8 cellular contexts compared by ENCODE assay signal in genomic region chr6:122322824-122323223, GRCh38.
DNase-seq lines count a peak whose midpoint lies in the region; ATAC-seq and TF ChIP-seq lines count a peak whose summit lies in the region.

No MANE protein-coding gene starts in this region.

- in situ Hi-C loops in astrocyte of the cerebellum (cut with HindIII; ENCODE audit: low sequenced_read_pairs), result no loop called here

- H4K8ac ChIP-seq in mesenchymal stem cell (ENCODE audit: low read length), result no peak overlapping the region

- H2AK5ac ChIP-seq in mesenchymal stem cell (ENCODE audit: low read length, severe bottlenecking), result no peak overlapping the region

- ATAC-seq in GM18498 (IDR thresholded peaks at IDR 0.05; ENCODE audit: unreplicated experiment) (peak; percentile 48), GM18520 (IDR thresholded peaks at IDR 0.05; ENCODE audit: unreplicated experiment) (no peak)

- no peak overlapping the region for H2AFZ ChIP-seq in mesenchymal stem cell (ENCODE audit: low read depth, low read length)

- H3K27me3 ChIP-seq in MG63 (no peaks in the 10 kb centered on the region), mesenchymal stem cell (ENCODE audit: control insufficient read depth in 1 of 2, insufficient read depth in 1 of 2, low read length in 2 of 2) (no peaks in the 10 kb centered on the region)

- H3K36me3 ChIP-seq in MG63, result no peaks in the 10 kb centered on the region
- no peaks in the 10 kb centered on the region for H3K36me3 ChIP-seq in mesenchymal stem cell (ENCODE audit: control insufficient read depth in 1 of 2, insufficient read depth in 2 of 2, low read depth in 1 of 2, low read length in 2 of 2)

- H3K79me1 ChIP-seq in mesenchymal stem cell (replicated peaks; ENCODE audit: low read length, poor library complexity, severe bottlenecking), result no peaks in the 10 kb centered on the region

- H3K4me3 ChIP-seq in MG63, result peak overlapping the region; percentile 17
- H3K4me3 ChIP-seq in astrocyte of the cerebellum (ENCODE audit: low read depth, low read length), result peak overlapping the region; percentile 1
- H3K4me3 ChIP-seq in mesenchymal stem cell (ENCODE audit: insufficient read depth in 1 of 2, low read depth in 1 of 2, low read length in 2 of 2), result peak overlapping the region in 1 of 2 experiments; percentile 73

- H4K91ac ChIP-seq in mesenchymal stem cell (ENCODE audit: low read length), result no peak overlapping the region

- H3K9ac ChIP-seq in mesenchymal stem cell (ENCODE audit: low read length), result peak overlapping the region; percentile 69

- no peak overlapping the region for H3K14ac ChIP-seq in mesenchymal stem cell (ENCODE audit: low read length in 2 of 2)

- no peak for DNase-seq in MG63
- DNase-seq in astrocyte of the cerebellum (ENCODE audit: low read depth), result peak; percentile 1
- peak; percentile 68 for DNase-seq in mesenchymal stem cell
- no peak for DNase-seq in GM19238 (ENCODE audit: insufficient read length, low spot score)
- DNase-seq in globus pallidus (ENCODE audit: low spot score), result no peak
- no peak for DNase-seq in SW480 (ENCODE audit: low spot score)

- no peak for TF ChIP-seq CTCF in astrocyte of the cerebellum (IDR thresholded peaks at IDR 0.05; ENCODE audit: low read depth, low read length, missing control alignments)

- H3K27ac ChIP-seq in mesenchymal stem cell (ENCODE audit: low read length, poor library complexity, severe bottlenecking), result no peak overlapping the region

- 8% methylated on average over 2 of the region's 3 CpGs for WGBS in mesenchymal stem cell

- no peaks in the 10 kb centered on the region for H3K4me1 ChIP-seq in mesenchymal stem cell (ENCODE audit: control insufficient read depth, insufficient read depth, low read depth, low read length)

- H2BK120ac ChIP-seq in mesenchymal stem cell (ENCODE audit: low read depth, low read length), result no peak overlapping the region

- H3K9me3 ChIP-seq in MG63 (no peaks in the 10 kb centered on the region), mesenchymal stem cell (ENCODE audit: control insufficient read depth, low read length) (no peaks in the 10 kb centered on the region)

- H2BK12ac ChIP-seq in mesenchymal stem cell (ENCODE audit: low read length in 2 of 2), result no peak overlapping the region

- H3K4ac ChIP-seq in mesenchymal stem cell (ENCODE audit: low read depth in 1 of 2, low read length in 2 of 2), result no peak overlapping the region

- no peak overlapping the region for H3K23ac ChIP-seq in mesenchymal stem cell (ENCODE audit: low read length in 2 of 2)

- no peak overlapping the region for H2BK15ac ChIP-seq in mesenchymal stem cell (ENCODE audit: low read depth, poor library complexity, severe bottlenecking)

- no peak overlapping the region for H3K18ac ChIP-seq in mesenchymal stem cell (ENCODE audit: low read depth in 1 of 2, low read length in 2 of 2)

- H3K4me2 ChIP-seq in mesenchymal stem cell (ENCODE audit: low read length, poor library complexity, severe bottlenecking), result peak overlapping the region; percentile 44

- no peak overlapping the region for H2BK5ac ChIP-seq in mesenchymal stem cell (ENCODE audit: low read depth, low read length, poor library complexity, severe bottlenecking)

Comparison
In these comparisons a context has a peak if more than half of its experiments do, and no peak if none do; other contexts are left out.
1. DNase-seq: peak in astrocyte of the cerebellum (single experiment) and mesenchymal stem cell (single experiment); none in MG63 (single experiment), GM19238 (single experiment), globus pallidus (single experiment) and SW480 (single experiment).